ENCODE assay signal across 9 cellular contexts in genomic region chr12:69688496-69689427, GRCh38. TPM values are rescaled to one million over a fixed set of nuclear protein-coding genes. Genes with fewer than 3 reads are reported as not detected.
DNase-seq lines count a peak whose midpoint lies in the region; ATAC-seq and TF ChIP-seq lines count a peak whose summit lies in the region.
"Had no signal": no experiment of that assay in that cellular context is flagged by ENCODE, and none has a peak within 500 bp of the region (broad histone marks: within the 10 kb centered on the region; RNA-seq: fewer than 3 reads in every experiment).

No MANE protein-coding gene starts in this region.

- no peaks in the 10 kb centered on the region for H3K9me3 ChIP-seq in heart left ventricle

- 33 to 44% (median 44%) methylated on average over 9 to 14 of the region's 14 CpGs for WGBS in heart left ventricle, 4 donors

- peak; percentile 56 for ATAC-seq in GM19452 (IDR thresholded peaks at IDR 0.05; ENCODE audit: unreplicated experiment)
- peak; percentile 84 to 98 (median 94) for ATAC-seq in heart left ventricle
- ATAC-seq in sciatic nerve = peak; percentile 56
- ATAC-seq in GM18867 (IDR thresholded peaks at IDR 0.05; ENCODE audit: unreplicated experiment) = no peak

- H3K4me1 ChIP-seq in heart left ventricle = peaks cover 0 to 12% (median 6%) of the 10 kb centered on the region in 12 donors

- H3K36me3 ChIP-seq in heart left ventricle = no peaks in the 10 kb centered on the region

- no peaks in the 10 kb centered on the region for H3K27me3 ChIP-seq in heart left ventricle

- DNase-seq in A172 (ENCODE audit: low spot score) (peak; percentile 96), NB4 (ENCODE audit: low read depth) (peak; percentile 84), heart left ventricle (peak; percentile 33 to 88 (median 40)), sciatic nerve (ENCODE audit: low spot score) (peak; percentile 64), NAMALWA (ENCODE audit: low spot score) (no peak)
- peak; percentile 3 for DNase-seq in activated T-helper 9 cell treated with anti-CD3 and anti-CD28 coated beads, Interleukin-2, amount 50 U/mL, for 16 hours (ENCODE audit: low read depth)

- TF ChIP-seq POLR2A in NB4 (IDR thresholded peaks at IDR 0.05; ENCODE audit: extremely low read depth, insufficient read length) (no peak), heart left ventricle (IDR thresholded peaks at IDR 0.05) (no peak)

- TF ChIP-seq CTCF in NB4 (IDR thresholded peaks at IDR 0.05; ENCODE audit: low read depth, low read length) (no peak), heart left ventricle (IDR thresholded peaks at IDR 0.05) (no peak)

- H3K27ac ChIP-seq in heart left ventricle = peak overlapping the region in 9 of 12 donors; percentile 11 to 68 (median 49)

- intact Hi-C loops in heart left ventricle (cut with DNase I) = no loop called here
- intact Hi-C loops in sciatic nerve (cut with DNase I) = no loop called here

- H3K4me3 ChIP-seq in NB4 (ENCODE audit: low read depth, low read length) (no peak overlapping the region), heart left ventricle (no peak overlapping the region)

RNA-seq across cellular contexts. Expression of gene BEST3, which starts 10.3 kb away (rescaled TPM):
- total RNA-seq in A172 (2014; rRNA removed; shearing (Covaris generic)) = 0.31 and 1.3 TPM in 2 replicates
- 1 to 10 TPM in 1 of 9 donors, under 1 TPM in 6, not detected in 2; 0.16 to 5.3 (median 0.43) TPM for total RNA-seq in heart left ventricle
- polyA plus RNA-seq in heart left ventricle = under 1 TPM; 0.15 to 0.89 TPM
- total RNA-seq in sciatic nerve = not detected
- polyA plus RNA-seq: urinary bladder had no signal

RNA-seq across cellular contexts. Expression of gene RAB3IP, which starts 49.9 kb away (rescaled TPM):
- total RNA-seq in A172 (2014; rRNA removed; shearing (Covaris generic)) = 14.6 and 25.6 TPM in 2 replicates
- total RNA-seq in heart left ventricle (10 to 100 TPM; 21.8 to 37.5 (median 32.8) TPM), sciatic nerve (15.7 TPM)
- 10 to 100 TPM; 19.7 to 29.0 TPM for polyA plus RNA-seq in heart left ventricle
